ENCODE assay signal across 10 cellular contexts in the genomic region with DNA sequence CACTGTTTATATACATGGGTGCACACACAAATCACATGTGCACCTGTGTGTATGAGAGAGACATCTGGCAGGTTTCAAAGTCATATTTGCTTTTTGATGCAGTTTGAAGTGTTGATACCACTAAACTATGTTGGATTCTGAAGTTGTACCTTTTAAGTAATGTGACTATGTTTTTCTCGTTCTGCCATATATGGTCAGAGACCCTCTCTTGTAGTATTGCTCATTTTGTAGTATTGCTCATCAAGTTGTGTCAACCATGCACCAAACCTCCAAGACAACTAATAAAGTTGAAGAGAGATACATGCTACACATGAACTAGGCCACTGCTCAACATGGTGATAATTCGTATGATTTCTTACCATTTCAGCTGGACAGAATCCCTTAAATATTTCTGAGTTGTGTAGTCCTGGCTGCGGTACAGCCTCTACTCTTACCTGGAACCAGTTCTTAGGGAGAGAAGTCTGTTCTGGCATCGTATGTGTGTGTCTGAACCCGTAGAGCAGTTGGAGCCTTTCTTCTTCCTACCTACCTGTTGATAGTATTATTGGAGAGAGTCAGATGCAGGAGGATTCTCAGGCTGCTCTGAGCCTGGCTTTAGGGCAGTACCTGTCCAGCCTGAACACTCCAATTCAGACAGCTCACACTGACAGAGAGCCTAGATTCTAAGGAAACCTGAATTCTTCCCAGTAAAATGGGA.
DNase-seq lines count a peak whose midpoint lies in the region; ATAC-seq and TF ChIP-seq lines count a peak whose summit lies in the region.
"Had no signal": no experiment of that assay in that cellular context is flagged by ENCODE, and none has a peak within 500 bp of the region (broad histone marks: within the 10 kb centered on the region; RNA-seq: fewer than 3 reads in every experiment).

No MANE protein-coding gene starts in this region.

- peak overlapping the region; percentile 99 for H3K27ac Mint-ChIP-seq in activated naive CD4-positive, alpha-beta T cell treated with anti-CD3 and anti-CD28 coated beads, Interleukin-2, amount 50 U/mL, for 24 hours
- H3K27ac Mint-ChIP-seq in activated naive CD8-positive, alpha-beta T cell treated with anti-CD3 and anti-CD28 coated beads, Interleukin-2, amount 50 U/mL, for 24 hours = peak overlapping the region; percentile 93
- H3K27ac Mint-ChIP-seq in type B pancreatic cell = peak overlapping the region; percentile 70

- DNase-seq in activated naive CD4-positive, alpha-beta T cell treated with anti-CD3 and anti-CD28 coated beads, Interleukin-2, amount 50 U/mL, for 16 hours = no peak
- DNase-seq in activated naive CD8-positive, alpha-beta T cell treated with anti-CD3 and anti-CD28 coated beads, Interleukin-2, amount 50 U/mL, for 24 hours = no peak
- no peak for DNase-seq in lower lobe of right lung
- no peak for DNase-seq in type B pancreatic cell (ENCODE audit: extremely low spot score, unreplicated experiment)
- no peak for DNase-seq in colonic mucosa
- no peak for DNase-seq in caudate nucleus (lab: John Stamatoyannopoulos, UW)
- DNase-seq: adrenal gland, Kasumi-1 had no signal

- H3K4me3 Mint-ChIP-seq in activated naive CD4-positive, alpha-beta T cell treated with anti-CD3 and anti-CD28 coated beads, Interleukin-2, amount 50 U/mL, for 24 hours = peak overlapping the region; percentile 99
- H3K4me3 Mint-ChIP-seq in activated naive CD8-positive, alpha-beta T cell treated with anti-CD3 and anti-CD28 coated beads, Interleukin-2, amount 50 U/mL, for 24 hours = peak overlapping the region; percentile 93
- peak overlapping the region; percentile 94 for H3K4me3 Mint-ChIP-seq in type B pancreatic cell

- H3K9me3 ChIP-seq in lower lobe of right lung = no peaks in the 10 kb centered on the region
- no peaks in the 10 kb centered on the region for H3K9me3 ChIP-seq in colonic mucosa
- H3K9me3 ChIP-seq: adrenal gland had no signal

- H3K9ac ChIP-seq in colonic mucosa (ENCODE audit: low read depth in 2 of 2, low read length in 2 of 2) = peak overlapping the region in 1 of 2 donors; percentile 35

- H3K9me3 Mint-ChIP-seq in activated naive CD4-positive, alpha-beta T cell treated with anti-CD3 and anti-CD28 coated beads, Interleukin-2, amount 50 U/mL, for 24 hours = no peaks in the 10 kb centered on the region
- H3K9me3 Mint-ChIP-seq in activated naive CD8-positive, alpha-beta T cell treated with anti-CD3 and anti-CD28 coated beads, Interleukin-2, amount 50 U/mL, for 24 hours = no peaks in the 10 kb centered on the region
- peaks cover 8% of the 10 kb centered on the region for H3K9me3 Mint-ChIP-seq in type B pancreatic cell

- H3K27me3 ChIP-seq in lower lobe of right lung (ENCODE audit: low read depth) (no peaks in the 10 kb centered on the region), colonic mucosa (no peaks in the 10 kb centered on the region)
- H3K27me3 ChIP-seq: adrenal gland had no signal

- H3K4me1 Mint-ChIP-seq in activated naive CD4-positive, alpha-beta T cell treated with anti-CD3 and anti-CD28 coated beads, Interleukin-2, amount 50 U/mL, for 24 hours = peaks cover 88% of the 10 kb centered on the region
- peaks cover 89% of the 10 kb centered on the region for H3K4me1 Mint-ChIP-seq in activated naive CD8-positive, alpha-beta T cell treated with anti-CD3 and anti-CD28 coated beads, Interleukin-2, amount 50 U/mL, for 24 hours
- peaks cover 53% of the 10 kb centered on the region for H3K4me1 Mint-ChIP-seq in type B pancreatic cell (ENCODE audit: unreplicated experiment)

- H3K4me3 ChIP-seq in lower lobe of right lung (peak overlapping the region; percentile 64), colonic mucosa (no peak overlapping the region)

- no peaks in the 10 kb centered on the region for H3K36me3 ChIP-seq in lower lobe of right lung
- H3K36me3 ChIP-seq in colonic mucosa = no peaks in the 10 kb centered on the region
- H3K36me3 ChIP-seq: adrenal gland had no signal

- TF ChIP-seq CTCF in lower lobe of right lung (IDR thresholded peaks at IDR 0.05) (no peak), type B pancreatic cell (conservative IDR thresholded peaks at IDR 0.05) (no peak), colonic mucosa (IDR thresholded peaks at IDR 0.05) (no peak)

- intact Hi-C loops in lower lobe of right lung (cut with DNase I) = no loop called here
- intact Hi-C loops in colonic mucosa (cut with DNase I) = loop anchor here (10.0 kb wide), 1 partner anchor 89 kb away; no protein-coding TSS in a partner anchor

- ATAC-seq in activated naive CD8-positive, alpha-beta T cell treated with anti-CD3 and anti-CD28 coated beads, Interleukin-2, amount 50 U/mL, for 24 hours = peak; percentile 27
- ATAC-seq in lower lobe of right lung (no peak), GM18519 (IDR thresholded peaks at IDR 0.05; ENCODE audit: low FRiP score, unreplicated experiment) (no peak)

- H3K27ac ChIP-seq in lower lobe of right lung (peak overlapping the region; percentile 25), colonic mucosa (no peak overlapping the region), caudate nucleus (ENCODE audit: low read depth, low read length) (no peak overlapping the region)
- H3K27ac ChIP-seq: adrenal gland had no signal

- H3K27me3 Mint-ChIP-seq in activated naive CD4-positive, alpha-beta T cell treated with anti-CD3 and anti-CD28 coated beads, Interleukin-2, amount 50 U/mL, for 24 hours = no peaks in the 10 kb centered on the region
- no peaks in the 10 kb centered on the region for H3K27me3 Mint-ChIP-seq in activated naive CD8-positive, alpha-beta T cell treated with anti-CD3 and anti-CD28 coated beads, Interleukin-2, amount 50 U/mL, for 24 hours
- H3K27me3 Mint-ChIP-seq in type B pancreatic cell = no peaks in the 10 kb centered on the region

- H3K4me1 ChIP-seq in lower lobe of right lung (peaks cover 66% of the 10 kb centered on the region), colonic mucosa (no peaks in the 10 kb centered on the region)

- peaks cover 13% of the 10 kb centered on the region for H3K36me3 Mint-ChIP-seq in activated naive CD4-positive, alpha-beta T cell treated with anti-CD3 and anti-CD28 coated beads, Interleukin-2, amount 50 U/mL, for 24 hours
- H3K36me3 Mint-ChIP-seq in activated naive CD8-positive, alpha-beta T cell treated with anti-CD3 and anti-CD28 coated beads, Interleukin-2, amount 50 U/mL, for 24 hours (ENCODE audit: low read depth) = no peaks in the 10 kb centered on the region
- peaks cover 4% of the 10 kb centered on the region for H3K36me3 Mint-ChIP-seq in type B pancreatic cell
